ENCODE assay signal across 12 cellular contexts in genomic region chr4:75099321-75099720, GRCh38.
DNase-seq lines count a peak whose midpoint lies in the region; ATAC-seq and TF ChIP-seq lines count a peak whose summit lies in the region.
"Had no signal": no experiment of that assay in that cellular context is flagged by ENCODE, and none has a peak within 500 bp of the region (broad histone marks: within the 10 kb centered on the region; RNA-seq: fewer than 3 reads in every experiment).

No MANE protein-coding gene starts in this region.

- no peak for TF ChIP-seq CTCF in GM10248 (IDR thresholded peaks at IDR 0.05; ENCODE audit: control extremely low read depth, extremely low read depth, low read depth, missing control alignments)

- CTCF ChIA-PET in GM10248 (lab: Yijun Ruan, JAX) (interaction anchor here (1.2 to 2.0 kb wide), 3 partner anchors 9 to 16 kb away, joined by 3 to 5 read pairs (median 4); no protein-coding TSS in a partner anchor), HEK293T (lab: Yijun Ruan, JAX) (no interaction called here)

- ATAC-seq in GM19397 (IDR thresholded peaks at IDR 0.05; ENCODE audit: unreplicated experiment) (peak; percentile 96), HG02938 (IDR thresholded peaks at IDR 0.05; ENCODE audit: unreplicated experiment) (peak; percentile 97)
- ATAC-seq: HepG2 had no signal

- DNase-seq in GM10248 (ENCODE audit: extremely low spot score) (peak; percentile 30), NCI-H2029 (lab: John Stamatoyannopoulos, UW) (peak; percentile 83), retina (no peak), HEK293T (ENCODE audit: extremely low spot score) (no peak), dermis blood vessel endothelial cell (no peak)
- no peak for DNase-seq in activated CD4-positive, alpha-beta T cell treated with anti-CD3 and anti-CD28 coated beads for 4 hours
- DNase-seq: cerebellar nuclear complex, NCI-H774, T1000 had no signal

- POLR2A ChIA-PET in GM10248 (lab: Yijun Ruan, JAX) = no interaction called here
- POLR2A ChIA-PET in HEK293T (lab: Yijun Ruan, JAX) = no interaction called here

TF ChIP-seq in HEK293T, 16 proteins besides CTCF, POLR2A, EP300 and RAD21:
- TF ChIP-seq BHLHE40 (IDR thresholded peaks at IDR 0.05; ENCODE audit: borderline replicate concordance) (no peak), HDGF (IDR thresholded peaks at IDR 0.05; ENCODE audit: borderline replicate concordance) (no peak), FOXA1 (IDR thresholded peaks at IDR 0.05) (no peak), ZNF384 (IDR thresholded peaks at IDR 0.05) (no peak), TARDBP (IDR thresholded peaks at IDR 0.05) (no peak), PKNOX1 (IDR thresholded peaks at IDR 0.05) (no peak), SP1 (IDR thresholded peaks at IDR 0.05) (no peak)

Comparison
In these comparisons a context has a peak if more than half of its experiments do, and no peak if none do; other contexts are left out.
1. DNase-seq: peak in GM10248 (single experiment) and NCI-H2029 (single experiment); none in activated CD4-positive, alpha-beta T cell treated with anti-CD3 and anti-CD28 coated beads for 4 hours (0 of 2), retina (single experiment), HEK293T (single experiment) and dermis blood vessel endothelial cell (single experiment).